In the genomic region with DNA sequence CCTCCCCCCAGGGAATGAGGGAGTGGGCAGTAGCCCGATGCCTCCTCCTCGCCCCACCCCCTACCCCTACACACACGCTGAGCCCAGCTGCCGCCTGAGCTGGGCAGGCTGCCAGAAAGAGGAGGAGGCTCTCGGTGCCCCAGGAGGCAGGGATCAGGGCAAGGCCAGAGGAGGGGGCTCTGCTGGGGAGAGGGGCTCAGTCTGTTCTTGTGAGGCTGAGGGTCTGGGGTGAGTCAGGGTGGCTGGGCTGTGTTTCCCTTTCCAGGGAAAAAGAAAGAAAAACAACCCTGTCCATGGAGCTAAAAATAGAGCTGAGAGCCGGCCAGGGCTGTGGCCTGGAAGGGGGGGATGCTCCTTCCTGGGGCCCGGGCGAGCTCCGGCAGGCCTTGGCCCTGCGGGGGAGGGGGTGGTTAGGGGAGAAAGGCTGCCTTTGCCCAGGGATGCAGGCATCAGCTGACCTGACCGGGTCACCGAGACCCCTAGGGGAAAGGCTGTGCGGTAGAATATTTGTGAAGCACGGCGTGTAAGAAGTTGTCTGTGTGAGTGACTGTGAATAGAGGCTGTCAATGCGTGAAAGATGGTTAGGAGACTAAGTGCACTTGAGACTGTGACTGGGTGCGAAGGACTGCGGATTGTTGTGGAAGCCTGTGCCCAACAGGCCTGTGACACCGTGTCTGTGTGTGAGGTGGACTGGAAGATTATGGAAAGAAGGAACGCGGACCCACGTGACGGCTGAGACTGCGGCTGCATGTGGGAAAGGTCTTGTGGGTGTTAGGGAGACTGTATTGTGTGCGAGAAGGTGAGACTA, we compare ENCODE assay signal across 8 cellular contexts. TPM values are rescaled to one million over a fixed set of nuclear protein-coding genes. Genes with fewer than 3 reads are reported as not detected.
DNase-seq lines count a peak whose midpoint lies in the region; ATAC-seq and TF ChIP-seq lines count a peak whose summit lies in the region.

No MANE protein-coding gene starts in this region.

- no peaks in the 10 kb centered on the region for H3K27me3 ChIP-seq in MM.1S (replicated peaks; ENCODE audit: insufficient read depth, low read length)
- peaks cover 10% of the 10 kb centered on the region for H3K27me3 ChIP-seq in neural cell (ENCODE audit: insufficient read depth, low read depth, low read length)
- no peaks in the 10 kb centered on the region for H3K27me3 ChIP-seq in thoracic aorta (replicated peaks; ENCODE audit: insufficient read depth)

- H3F3A ChIP-seq in MM.1S (ENCODE audit: insufficient read depth, low read length) (peaks cover 36% of the 10 kb centered on the region), neural cell (ENCODE audit: insufficient read depth, low read length, poor library complexity, severe bottlenecking) (no peaks in the 10 kb centered on the region)

- H3K9me3 Mint-ChIP-seq in activated naive CD4-positive, alpha-beta T cell treated with anti-CD3 and anti-CD28 coated beads for 36 hours = no peaks in the 10 kb centered on the region

- no peaks in the 10 kb centered on the region for H3K36me3 ChIP-seq in MM.1S (replicated peaks; ENCODE audit: insufficient read depth, low read length)
- no peaks in the 10 kb centered on the region for H3K36me3 ChIP-seq in neural cell (ENCODE audit: insufficient read depth, low read length)
- H3K36me3 ChIP-seq in thoracic aorta = peaks cover under 1% of the 10 kb centered on the region

- intact Hi-C loops in activated naive CD4-positive, alpha-beta T cell treated with anti-CD3 and anti-CD28 coated beads for 36 hours (cut with micrococcal nuclease) = loop anchor here (1.0 to 5.0 kb wide), 3 partner anchors 33 to 626 kb away; a partner anchor contains a TSS

- no peaks in the 10 kb centered on the region for H3K79me2 ChIP-seq in MM.1S (ENCODE audit: low read length)
- peaks cover 22% of the 10 kb centered on the region for H3K79me2 ChIP-seq in neural cell (replicated peaks; ENCODE audit: insufficient read depth, low read length)

- TF ChIP-seq CTCF in AG10803 (conservative IDR thresholded peaks at IDR 0.05; ENCODE audit: low read length) = no peak
- TF ChIP-seq CTCF in MM.1S (IDR thresholded peaks at IDR 0.05; ENCODE audit: low read length) = no peak
- TF ChIP-seq CTCF in foreskin fibroblast (IDR thresholded peaks at IDR 0.05; ENCODE audit: low read depth, low read length) = no peak
- no peak for TF ChIP-seq CTCF in neural cell (IDR thresholded peaks at IDR 0.05; ENCODE audit: poor library complexity, severe bottlenecking)
- TF ChIP-seq CTCF in thoracic aorta (IDR thresholded peaks at IDR 0.05) = no peak

- peak overlapping the region; percentile 67; the same call in 1 of the 2 replicates for H3K27ac ChIP-seq in MM.1S (ENCODE audit: low read length)
- peak overlapping the region; percentile 85 for H3K27ac ChIP-seq in neural cell (ENCODE audit: low read length)
- H3K27ac ChIP-seq in thoracic aorta = peak overlapping the region; percentile 97 to 98

- H3K4me2 ChIP-seq in MM.1S (ENCODE audit: low read depth, low read length) (peak overlapping the region; percentile 100), neural cell (ENCODE audit: low read length) (peak overlapping the region; percentile 69)

- H3K9me3 ChIP-seq in MM.1S (replicated peaks; ENCODE audit: insufficient read depth, low read length) = no peaks in the 10 kb centered on the region
- no peaks in the 10 kb centered on the region for H3K9me3 ChIP-seq in neural cell (ENCODE audit: low read length)
- no peaks in the 10 kb centered on the region for H3K9me3 ChIP-seq in thoracic aorta

- no peaks in the 10 kb centered on the region for H4K20me1 ChIP-seq in MM.1S (ENCODE audit: insufficient read depth, low read length)
- no peaks in the 10 kb centered on the region for H4K20me1 ChIP-seq in neural cell (ENCODE audit: insufficient read depth)

- H3K4me1 ChIP-seq in MM.1S (ENCODE audit: low read length) = peaks cover 13% of the 10 kb centered on the region
- peaks cover 20 to 42% of the 10 kb centered on the region in 2 donors for H3K4me1 ChIP-seq in thoracic aorta (ENCODE audit: control insufficient read depth in 1 of 2, low read depth in 2 of 2)

- H3K27me3 Mint-ChIP-seq in activated naive CD4-positive, alpha-beta T cell treated with anti-CD3 and anti-CD28 coated beads for 36 hours (ENCODE audit: low read depth) = no peaks in the 10 kb centered on the region

- peaks cover 18% of the 10 kb centered on the region for H3K4me1 Mint-ChIP-seq in activated naive CD4-positive, alpha-beta T cell treated with anti-CD3 and anti-CD28 coated beads for 36 hours (ENCODE audit: low read depth)

- peak; percentile 73 for DNase-seq in AG10803 (ENCODE audit: low read depth)
- DNase-seq in MM.1S = peak; percentile 82
- DNase-seq in SHP77 (lab: John Stamatoyannopoulos, UW) = peak; percentile 84 to 93
- DNase-seq in activated naive CD4-positive, alpha-beta T cell treated with anti-CD3 and anti-CD28 coated beads for 36 hours = peak; percentile 71
- peak; percentile 79 to 93 for DNase-seq in foreskin fibroblast
- no peak for DNase-seq in thoracic aorta (ENCODE audit: low spot score)

- TF ChIP-seq RAD21 in neural cell (conservative IDR thresholded peaks at IDR 0.05) = no peak

- peak overlapping the region; percentile 84 for H3K4me3 Mint-ChIP-seq in activated naive CD4-positive, alpha-beta T cell treated with anti-CD3 and anti-CD28 coated beads for 36 hours

- H3K9ac ChIP-seq in MM.1S (ENCODE audit: low read length) (peak overlapping the region; percentile 67), neural cell (ENCODE audit: low read length) (peak overlapping the region; percentile 96)

- ATAC-seq in GM19395 (IDR thresholded peaks at IDR 0.05; ENCODE audit: unreplicated experiment) (peak; percentile 40), thoracic aorta (ENCODE audit: insufficient number of reproducible peaks, low FRiP score, low read depth) (peak; percentile 30)

- H3K27ac Mint-ChIP-seq in activated naive CD4-positive, alpha-beta T cell treated with anti-CD3 and anti-CD28 coated beads for 36 hours = peak overlapping the region; percentile 82

- CTCF ChIA-PET in activated naive CD4-positive, alpha-beta T cell treated with anti-CD3 and anti-CD28 coated beads for 36 hours (lab: Charles Lee) = interaction anchor here (0.8 to 6.4 kb wide), 22 partner anchors 9 to 101 kb away, joined by 3 to 94 read pairs (median 4); a partner anchor contains a TSS

- peak overlapping the region; percentile 98 for H2AFZ ChIP-seq in MM.1S (ENCODE audit: low read length)
- H2AFZ ChIP-seq in neural cell (ENCODE audit: low read depth, low read length) = peak overlapping the region; percentile 10

- H3K36me3 Mint-ChIP-seq in activated naive CD4-positive, alpha-beta T cell treated with anti-CD3 and anti-CD28 coated beads for 36 hours (ENCODE audit: low read depth) = peaks cover 8% of the 10 kb centered on the region

- H3K9me2 ChIP-seq in MM.1S (replicated peaks; ENCODE audit: insufficient read depth, low read length) (no peaks in the 10 kb centered on the region), neural cell (ENCODE audit: insufficient read depth, low read length) (no peaks in the 10 kb centered on the region)

- peak; percentile 59 for TF ChIP-seq EP300 in neural cell (conservative IDR thresholded peaks at IDR 0.05; ENCODE audit: poor library complexity, severe bottlenecking)

- H3K4me3 ChIP-seq in AG10803 (ENCODE audit: low read length) (peak overlapping the region; percentile 78), MM.1S (ENCODE audit: low read length) (peak overlapping the region; percentile 92), foreskin fibroblast (ENCODE audit: low read depth in 1 of 2, low read length in 2 of 2) (peak overlapping the region; percentile 67 to 71), neural cell (ENCODE audit: low read length) (peak overlapping the region; percentile 88), thoracic aorta (peak overlapping the region; percentile 87)

TF ChIP-seq in neural cell, 6 proteins besides CTCF, POLR2A, EP300 and RAD21:
- TF ChIP-seq TAF1 (IDR thresholded peaks at IDR 0.05; ENCODE audit: low read depth) = no peak
- TF ChIP-seq POLR2AphosphoS5 (IDR thresholded peaks at IDR 0.05) = peak; percentile 75
TF ChIP-seq in neural cell: peak in this region for 1.

RNA-seq across cellular contexts. Expression of a gene that starts 1.2 kb away (rescaled TPM):
- 1 to 10 TPM; 8.3 to 8.9 TPM for total RNA-seq in activated naive CD4-positive, alpha-beta T cell treated with anti-CD3 and anti-CD28 coated beads for 36 hours
- 40.1 and 58.4 TPM in 2 replicates for polyA plus RNA-seq in neural cell
- polyA minus RNA-seq in neural cell = 27.4 and 31.2 TPM in 2 replicates
- 100 to 1,000 TPM; 127 to 165 TPM for total RNA-seq in thoracic aorta

RNA-seq across cellular contexts. Expression of a gene that starts 11.0 kb away (rescaled TPM):
- total RNA-seq in activated naive CD4-positive, alpha-beta T cell treated with anti-CD3 and anti-CD28 coated beads for 36 hours = 10 to 100 TPM; 10.4 to 11.4 TPM
- polyA plus RNA-seq in neural cell = 4.2 and 4.8 TPM in 2 replicates
- 5.6 TPM in 2 replicates for polyA minus RNA-seq in neural cell
- total RNA-seq in thoracic aorta = 10 to 100 TPM in 1 of 2 donors, 1 to 10 TPM in 1; 5.3 to 16.6 TPM

RNA-seq across cellular contexts. Expression of a gene that starts 11.1 kb away (rescaled TPM):
- 10 to 100 TPM; 45.0 to 47.3 TPM for total RNA-seq in activated naive CD4-positive, alpha-beta T cell treated with anti-CD3 and anti-CD28 coated beads for 36 hours
- polyA plus RNA-seq in neural cell = 121 and 122 TPM in 2 replicates
- 44.9 and 47.7 TPM in 2 replicates for polyA minus RNA-seq in neural cell
- 10 to 100 TPM; 51.9 to 56.6 TPM for total RNA-seq in thoracic aorta

RNA-seq across cellular contexts. Expression of a gene that starts 29.1 kb away (rescaled TPM):
- under 1 TPM; 0.48 to 0.59 TPM for total RNA-seq in activated naive CD4-positive, alpha-beta T cell treated with anti-CD3 and anti-CD28 coated beads for 36 hours
- polyA plus RNA-seq in neural cell = 1.7 TPM in 2 replicates
- 2.4 and 3.2 TPM in 2 replicates for polyA minus RNA-seq in neural cell
- total RNA-seq in thoracic aorta = 1 to 10 TPM; 3.5 to 4.3 TPM

RNA-seq across cellular contexts. Expression of a gene that starts 32.5 kb away (rescaled TPM):
- total RNA-seq in activated naive CD4-positive, alpha-beta T cell treated with anti-CD3 and anti-CD28 coated beads for 36 hours = under 1 TPM; 0.37 to 0.62 TPM
- polyA plus RNA-seq in neural cell = 1.5 and 2.6 TPM in 2 replicates
- 2.2 and 2.8 TPM in 2 replicates for polyA minus RNA-seq in neural cell
- 1 to 10 TPM in 1 of 2 donors, under 1 TPM in 1; 0.14 to 1.1 TPM for total RNA-seq in thoracic aorta

Comparison
In these comparisons a context has a peak if more than half of its experiments do, and no peak if none do; other contexts are left out.
1. RNA of a gene that starts 1.2 kb away (total RNA-seq): 127 to 165 TPM in thoracic aorta; 8.3 to 8.9 TPM in activated naive CD4-positive, alpha-beta T cell treated with anti-CD3 and anti-CD28 coated beads for 36 hours; every median in the first group is over 10 times any median in the second.
2. Peak in every context shown above with its lines, with median percentiles within 50 percentile points of each other: H3K4me3 ChIP-seq and H3K27ac ChIP-seq.